Comparison of ENCODE assay signal across 7 cellular contexts in genomic region chr17:78140169-78141051, GRCh38. TPM values are rescaled to one million over a fixed set of nuclear protein-coding genes. Genes with fewer than 3 reads are reported as not detected.
DNase-seq lines count a peak whose midpoint lies in the region; ATAC-seq lines count a peak whose summit lies in the region.

No MANE protein-coding gene starts in this region.

- H3K27me3 ChIP-seq in adipocyte (replicated peaks; ENCODE audit: control insufficient read depth, insufficient read depth, low read length), result peaks cover 9% of the 10 kb centered on the region

- H3K36me3 ChIP-seq in adipocyte (ENCODE audit: control insufficient read depth, insufficient read depth, low read length, severe bottlenecking), result no peaks in the 10 kb centered on the region

- peak; percentile 46 for ATAC-seq in GM18519 (IDR thresholded peaks at IDR 0.05; ENCODE audit: low FRiP score, unreplicated experiment)
- ATAC-seq in HG02870 (IDR thresholded peaks at IDR 0.05; ENCODE audit: unreplicated experiment), result peak; percentile 85
- ATAC-seq in T-helper 17 cell, result peak; percentile 91

- no peaks in the 10 kb centered on the region for H3K27me3 Mint-ChIP-seq in T-helper 17 cell

- H3K9me3 ChIP-seq in T-helper 17 cell (ENCODE audit: control insufficient read depth, low read length, poor library complexity, severe bottlenecking), result no peaks in the 10 kb centered on the region
- no peaks in the 10 kb centered on the region for H3K9me3 ChIP-seq in adipocyte (ENCODE audit: control insufficient read depth, low read length)

- H3K4me1 Mint-ChIP-seq in T-helper 17 cell, result peaks cover 47% of the 10 kb centered on the region

- peak overlapping the region; percentile 87 for H3K27ac Mint-ChIP-seq in T-helper 17 cell

- DNase-seq in NCI-H1417 treated with DMSO at 0.1 percent for 48 hours (lab: John Stamatoyannopoulos, UW), result peak; percentile 23
- peak; percentile 90 to 95 (median 91) for DNase-seq in T-helper 17 cell
- DNase-seq in adipocyte (ENCODE audit: low read depth), result peak; percentile 37
- DNase-seq in iPS-NIHi11 (ENCODE audit: low spot score), result peak; percentile 94
- DNase-seq in stimulated activated CD4-positive, alpha-beta T cell treated with anti-CD3 and anti-CD28 coated beads, Interleukin-2, amount 100 ng/mL, for 4 hours (ENCODE audit: low read depth), result peak; percentile 85

- H3K36me3 Mint-ChIP-seq in T-helper 17 cell (ENCODE audit: low read depth), result peaks cover 5% of the 10 kb centered on the region

- H3K4me1 ChIP-seq in adipocyte (ENCODE audit: control insufficient read depth, insufficient read depth, low read length), result peaks cover 17% of the 10 kb centered on the region

- no peak overlapping the region for H3K4me3 ChIP-seq in adipocyte (ENCODE audit: low read length)

- peak overlapping the region; percentile 82 for H3K4me3 Mint-ChIP-seq in T-helper 17 cell

- H3K9ac ChIP-seq in adipocyte (ENCODE audit: low read length), result no peak overlapping the region

RNA-seq across cellular contexts. Expression of gene C17orf99, which starts 5.8 kb away (rescaled TPM):
- not detected for total RNA-seq in T-helper 17 cell

RNA-seq across cellular contexts. Expression of gene TMC8, which starts 9.8 kb away (rescaled TPM):
- 100 to 1,000 TPM; 352 to 481 TPM for total RNA-seq in T-helper 17 cell

RNA-seq across cellular contexts. Expression of gene TMC6, which starts 11.9 kb away (rescaled TPM):
- total RNA-seq in T-helper 17 cell, result 100 to 1,000 TPM; 609 to 822 TPM

RNA-seq across cellular contexts. Expression of gene SYNGR2, which starts 28.0 kb away (rescaled TPM):
- total RNA-seq in T-helper 17 cell, result 10 to 100 TPM; 49.5 to 68.1 TPM

RNA-seq across cellular contexts. Expression of gene TK1, which starts 46.4 kb away (rescaled TPM):
- total RNA-seq in T-helper 17 cell, result 1 to 10 TPM in 1 of 2 donors, under 1 TPM in 1; 0.42 to 1.2 TPM

Comparison
In these comparisons a context has a peak if more than half of its experiments do, and no peak if none do; other contexts are left out.
1. DNase-seq: peak in every context shown above with its lines; median percentile 94 in iPS-NIHi11; 91 in T-helper 17 cell; 85 in stimulated activated CD4-positive, alpha-beta T cell treated with anti-CD3 and anti-CD28 coated beads, Interleukin-2, amount 100 ng/mL, for 4 hours; 37 in adipocyte; 23 in NCI-H1417 treated with DMSO at 0.1 percent for 48 hours.